Comparison of ENCODE assay signal across 11 cellular contexts in genomic region chr22:42277988-42278776, GRCh38. TPM values are rescaled to one million over a fixed set of nuclear protein-coding genes. Genes with fewer than 3 reads are reported as not detected.
DNase-seq lines count a peak whose midpoint lies in the region; ATAC-seq and TF ChIP-seq lines count a peak whose summit lies in the region.
"Had no signal": no experiment of that assay in that cellular context is flagged by ENCODE, and none has a peak within 500 bp of the region (broad histone marks: within the 10 kb centered on the region; RNA-seq: fewer than 3 reads in every experiment).

No MANE protein-coding gene starts in this region.

- no peaks in the 10 kb centered on the region for H3K9me2 ChIP-seq in HCT116 (ENCODE audit: insufficient read depth)

- no TSS peak for BruUV-seq in HCT116 (replicated peaks; lab: Mats Ljungman, UMichigan)

- H4K20me1 ChIP-seq in HCT116 (ENCODE audit: insufficient read depth): no peaks in the 10 kb centered on the region
- peaks cover 94% of the 10 kb centered on the region for H4K20me1 ChIP-seq in neural progenitor cell (ENCODE audit: low read depth)

- H3K4me2 ChIP-seq in HCT116 (ENCODE audit: low read length): no peak overlapping the region
- H3K4me2 ChIP-seq in neural progenitor cell: no peak overlapping the region

- POLR2A ChIA-PET in HCT116 (lab: Charles Lee): no interaction called here

- TF ChIP-seq EP300 in gastroesophageal sphincter (IDR thresholded peaks at IDR 0.05): no peak

- H3K9ac ChIP-seq in HCT116 (ENCODE audit: low read length) (no peak overlapping the region), adipocyte (ENCODE audit: low read length) (no peak overlapping the region), neural progenitor cell (no peak overlapping the region)

- H3K4me3 Mint-ChIP-seq in neural progenitor cell: no peak overlapping the region

- intact Hi-C loops in HCT116 (cut with micrococcal nuclease): loop anchor here (5.0 kb wide), 1 partner anchor 159 kb away; no protein-coding TSS in a partner anchor

- H3K4me1 ChIP-seq in HCT116 (ENCODE audit: control insufficient read depth in 1 of 2, insufficient read depth in 2 of 2, low read length in 2 of 2): no peaks in the 10 kb centered on the region
- peaks cover 5% of the 10 kb centered on the region for H3K4me1 ChIP-seq in adipocyte (ENCODE audit: control insufficient read depth, insufficient read depth, low read length)
- peaks cover 62% of the 10 kb centered on the region for H3K4me1 ChIP-seq in neural progenitor cell
- H3K4me1 ChIP-seq in gastroesophageal sphincter: peaks cover 0 to 12% (median 2%) of the 10 kb centered on the region in 3 donors
- H3K4me1 ChIP-seq: SJSA1 had no signal

- peaks cover 2% of the 10 kb centered on the region for H3K36me3 Mint-ChIP-seq in neural progenitor cell

- H3K27me3 ChIP-seq in HCT116 (ENCODE audit: insufficient read depth, low read length) (no peaks in the 10 kb centered on the region), adipocyte (replicated peaks; ENCODE audit: control insufficient read depth, insufficient read depth, low read length) (peaks cover 47% of the 10 kb centered on the region), neural progenitor cell (peaks cover 64% of the 10 kb centered on the region), gastroesophageal sphincter (no peaks in the 10 kb centered on the region)
- H3K27me3 ChIP-seq: SJSA1 had no signal

- H3K9me3 ChIP-seq in HCT116 (ENCODE audit: control insufficient read depth in 1 of 2, insufficient read depth in 1 of 2, low read depth in 1 of 2, low read length in 2 of 2) (no peaks in the 10 kb centered on the region), adipocyte (ENCODE audit: control insufficient read depth, low read length) (no peaks in the 10 kb centered on the region), neural progenitor cell (ENCODE audit: low read depth) (no peaks in the 10 kb centered on the region), gastroesophageal sphincter (no peaks in the 10 kb centered on the region)
- H3K9me3 ChIP-seq: SJSA1 had no signal

- H3K27ac ChIP-seq in HCT116 (ENCODE audit: low read depth, low read length): no peak overlapping the region
- no peak overlapping the region for H3K27ac ChIP-seq in neural progenitor cell
- no peak overlapping the region for H3K27ac ChIP-seq in gastroesophageal sphincter
- H3K27ac ChIP-seq: SJSA1 had no signal

- peaks cover 70% of the 10 kb centered on the region for H3F3A ChIP-seq in neural progenitor cell (ENCODE audit: low read depth)

- 25 to 56% methylated on average over 2 to 8 of the region's 21 CpGs for WGBS in gastroesophageal sphincter (ENCODE audit: low coverage in 1 of 2), 2 donors

- H3K79me2 ChIP-seq in HCT116 (ENCODE audit: insufficient read depth, low read length) (no peaks in the 10 kb centered on the region), neural progenitor cell (ENCODE audit: low read depth) (no peaks in the 10 kb centered on the region)

- H3K36me3 ChIP-seq in HCT116 (ENCODE audit: control insufficient read depth in 1 of 2, insufficient read depth in 2 of 2, low read length in 2 of 2) (0 out of 4 replicates have a peak, but pooled peaks cover 0 to 6% of the 10 kb centered on the region in 2 experiments), adipocyte (ENCODE audit: control insufficient read depth, insufficient read depth, low read length, severe bottlenecking) (no peaks in the 10 kb centered on the region), neural progenitor cell (no peaks in the 10 kb centered on the region), gastroesophageal sphincter (no peaks in the 10 kb centered on the region)
- H3K36me3 ChIP-seq: SJSA1 had no signal

- no peak overlapping the region for H3K4me3 ChIP-seq in HCT116 (replicated peaks in 1 of 2; ENCODE audit: low read depth in 1 of 2, low read length in 2 of 2)
- no peak overlapping the region for H3K4me3 ChIP-seq in adipocyte (ENCODE audit: low read length)
- no peak overlapping the region for H3K4me3 ChIP-seq in neural progenitor cell
- no peak overlapping the region for H3K4me3 ChIP-seq in gastroesophageal sphincter
- H3K4me3 ChIP-seq: lung, SJSA1 had no signal

- TF ChIP-seq POLR2A in HCT116 (IDR thresholded peaks at IDR 0.05; ENCODE audit: borderline replicate concordance, extremely low read depth, insufficient read depth, insufficient read length): no peak
- TF ChIP-seq POLR2A in gastroesophageal sphincter (IDR thresholded peaks at IDR 0.05): no peak

- H3K27me3 Mint-ChIP-seq in neural progenitor cell (ENCODE audit: insufficient read depth, low read depth): peaks cover 23% of the 10 kb centered on the region

- CTCF ChIA-PET in HCT116 (lab: Charles Lee): interaction anchor here (1.1 to 1.3 kb wide), 2 partner anchors 158 to 166 kb away, joined by 5 to 8 read pairs; no protein-coding TSS in a partner anchor

- H2AFZ ChIP-seq in HCT116 (ENCODE audit: low read depth, low read length, poor library complexity, severe bottlenecking) (no peak overlapping the region), neural progenitor cell (replicated peaks) (no peak overlapping the region)

- TF ChIP-seq CTCF in HCT116 (IDR thresholded peaks at IDR 0.05 in 2 of 3, conservative IDR thresholded peaks at IDR 0.05 in 1 of 3; ENCODE audit: borderline replicate concordance in 1 of 3, insufficient read depth in 1 of 3, low read depth in 2 of 3, low read length in 2 of 3) (no peak), neural progenitor cell (IDR thresholded peaks at IDR 0.05) (peak; percentile 44), gastroesophageal sphincter (IDR thresholded peaks at IDR 0.05) (peak in 1 of 4 experiments; percentile 8)

- RAD21 ChIA-PET in HCT116 (lab: Charles Lee; ENCODE audit: low non-redundant PET in 1 of 2, low total read pairs in 2 of 2, uncharacterized antibody in 2 of 2, unreplicated experiment in 2 of 2): no interaction called here

- peaks cover 81% of the 10 kb centered on the region for H3K4me1 Mint-ChIP-seq in neural progenitor cell

- ATAC-seq in HCT116: no peak
- ATAC-seq in gastroesophageal sphincter: no peak

- TF ChIP-seq RAD21 in HCT116 (IDR thresholded peaks at IDR 0.05; ENCODE audit: low read depth): peak; percentile 48; the same call in 1 of the 2 replicates

- H3K27ac Mint-ChIP-seq in neural progenitor cell: no peak overlapping the region
- H3K27ac Mint-ChIP-seq: CD4-positive, CD25-positive, alpha-beta regulatory T cell had no signal

- DNase-seq in NCI-H146 (lab: John Stamatoyannopoulos, UW) (peak; percentile 37), NCI-H146 treated with DMSO at 0.1 percent for 48 hours (lab: John Stamatoyannopoulos, UW; ENCODE audit: unreplicated experiment) (no peak), HCT116 (ENCODE audit: low read depth, low spot score) (no peak), adipocyte (ENCODE audit: low read depth) (peak; percentile 14), neural progenitor cell (ENCODE audit: low spot score) (peak; percentile 71), HCEC 1CT (no peak), NCI-H510A treated with DMSO at 0.1 percent for 48 hours (lab: John Stamatoyannopoulos, UW) (no peak)
- DNase-seq: CD4-positive, CD25-positive, alpha-beta regulatory T cell had no signal

- no peaks in the 10 kb centered on the region for H3K9me3 Mint-ChIP-seq in neural progenitor cell

TF ChIP-seq in HCT116, 20 proteins besides CTCF, POLR2A, EP300 and RAD21:
- no peak for TF ChIP-seq EZH2 (IDR thresholded peaks at IDR 0.05)
TF ChIP-seq in HCT116: peak in this region for 0.

RNA-seq across cellular contexts. Expression of gene TCF20, which starts 7.7 kb away (rescaled TPM):
- total RNA-seq in HCT116 (2021; ENCODE audit: unreplicated experiment): 66.7 TPM
- polyA plus RNA-seq in HCT116 (2012): 28.4 and 32.7 TPM in 2 replicates
- total RNA-seq in neural progenitor cell (ENCODE audit: low replicate concordance): 53.7 and 67.4 TPM in 2 replicates
- total RNA-seq in gastroesophageal sphincter: 10 to 100 TPM; 26.0 to 47.9 (median 41.8) TPM

Comparison
In these comparisons a context has a peak if more than half of its experiments do, and no peak if none do; other contexts are left out.
1. DNase-seq: peak in NCI-H146 (single experiment), adipocyte (single experiment) and neural progenitor cell (single experiment); none in NCI-H146 treated with DMSO at 0.1 percent for 48 hours (single experiment), HCT116 (single experiment), HCEC 1CT (single experiment) and NCI-H510A treated with DMSO at 0.1 percent for 48 hours (single experiment).